In the genomic region with DNA sequence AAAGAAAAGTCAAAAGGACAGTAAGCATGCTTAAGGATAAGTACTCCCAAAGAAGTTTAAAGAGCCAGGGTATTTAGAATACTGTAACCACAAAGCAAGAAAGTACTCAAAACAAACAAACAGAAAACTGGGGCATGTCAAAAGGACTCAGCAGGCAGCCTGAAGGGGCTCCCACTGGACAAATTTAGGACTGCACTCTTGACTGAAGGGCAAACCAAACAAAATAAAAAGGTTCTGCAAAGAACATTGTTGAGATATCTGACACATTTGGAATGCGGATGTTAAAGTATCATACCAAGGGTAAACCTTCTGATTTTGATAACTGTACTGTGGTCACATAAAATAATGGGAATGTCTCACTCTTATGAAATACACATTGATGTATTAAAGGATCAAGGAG, we compare ENCODE assay signal across 24 cellular contexts.
DNase-seq lines count a peak whose midpoint lies in the region; ATAC-seq, FAIRE-seq and TF ChIP-seq lines count a peak whose summit lies in the region.
"Had no signal": no experiment of that assay in that cellular context is flagged by ENCODE, and none has a peak within 500 bp of the region (broad histone marks: within the 10 kb centered on the region; RNA-seq: fewer than 3 reads in every experiment).

No MANE protein-coding gene starts in this region.

- H3K36me3 ChIP-seq in endodermal cell (ENCODE audit: control insufficient read depth, insufficient read depth, low read length) = no peaks in the 10 kb centered on the region

- H3K27ac ChIP-seq in endodermal cell (ENCODE audit: low read depth, low read length) = no peak overlapping the region
- H3K27ac ChIP-seq: A549, KMS-11 had no signal

- peaks cover 3% of the 10 kb centered on the region for H3K4me1 ChIP-seq in endodermal cell (ENCODE audit: control insufficient read depth, insufficient read depth, low read length)
- H3K4me1 ChIP-seq: A549 had no signal

- H3K27me3 ChIP-seq in endodermal cell (ENCODE audit: control insufficient read depth, insufficient read depth, low read length, poor library complexity, severe bottlenecking) = no peaks in the 10 kb centered on the region

- H3K36me3 Mint-ChIP-seq in endodermal cell (ENCODE audit: low read depth) = no peaks in the 10 kb centered on the region
- H3K36me3 Mint-ChIP-seq in osteocyte (ENCODE audit: unreplicated experiment) = no peaks in the 10 kb centered on the region
- no peaks in the 10 kb centered on the region for H3K36me3 Mint-ChIP-seq in activated T-helper 17 cell treated with anti-CD3 and anti-CD28 coated beads, Interleukin-2, amount 50 U/mL, for 72 hours (ENCODE audit: low read depth)
- H3K36me3 Mint-ChIP-seq: CD14-positive monocyte had no signal

- H3K4me1 Mint-ChIP-seq in endodermal cell (peaks cover 12% of the 10 kb centered on the region), osteocyte (ENCODE audit: unreplicated experiment) (peaks cover 18% of the 10 kb centered on the region)
- H3K4me1 Mint-ChIP-seq in activated T-helper 17 cell treated with anti-CD3 and anti-CD28 coated beads, Interleukin-2, amount 50 U/mL, for 72 hours = no peaks in the 10 kb centered on the region
- H3K4me1 Mint-ChIP-seq: B cell, CD14-positive monocyte had no signal

- WGBS in endodermal cell (ENCODE audit: insufficient coverage in 1 of 2, insufficient read length in 1 of 2), 2 experiments = 100% methylated on average over 1 of the region's 1 CpG; no CpG with 5 or more reads in 1 of the 2 experiments

- H3K9ac ChIP-seq in endodermal cell (ENCODE audit: extremely low read depth, low read length, poor library complexity, severe bottlenecking) = no peak overlapping the region
- H3K9ac ChIP-seq: KMS-11 had no signal

- no peak for ATAC-seq in activated T-helper 17 cell treated with anti-CD3 and anti-CD28 coated beads, Interleukin-2, amount 50 U/mL, for 72 hours (replicated peaks)
- ATAC-seq: A549, Right ventricle myocardium inferior had no signal

- TF ChIP-seq CTCF in endodermal cell (conservative IDR thresholded peaks at IDR 0.05) = peak; percentile 20
- peak; percentile 28 for TF ChIP-seq CTCF in osteocyte (IDR thresholded peaks at IDR 0.05)

- TF ChIP-seq POLR2A in GM12892 (IDR thresholded peaks at IDR 0.05; ENCODE audit: low read depth, low read length) = no peak

- H3K9me3 Mint-ChIP-seq in endodermal cell = no peaks in the 10 kb centered on the region
- no peaks in the 10 kb centered on the region for H3K9me3 Mint-ChIP-seq in osteocyte (ENCODE audit: unreplicated experiment)
- H3K9me3 Mint-ChIP-seq in activated T-helper 17 cell treated with anti-CD3 and anti-CD28 coated beads, Interleukin-2, amount 50 U/mL, for 72 hours = no peaks in the 10 kb centered on the region
- H3K9me3 Mint-ChIP-seq: H9 had no signal

- H3K9me3 ChIP-seq in endodermal cell (ENCODE audit: control insufficient read depth, low read length) = no peaks in the 10 kb centered on the region
- H3K9me3 ChIP-seq: A549 had no signal

- no peaks in the 10 kb centered on the region for H3K27me3 Mint-ChIP-seq in endodermal cell (ENCODE audit: insufficient read depth)
- H3K27me3 Mint-ChIP-seq in osteocyte (ENCODE audit: unreplicated experiment) = no peaks in the 10 kb centered on the region
- H3K27me3 Mint-ChIP-seq in activated T-helper 17 cell treated with anti-CD3 and anti-CD28 coated beads, Interleukin-2, amount 50 U/mL, for 72 hours = peaks cover 4% of the 10 kb centered on the region
- H3K27me3 Mint-ChIP-seq: B cell had no signal

- H3K27ac Mint-ChIP-seq in endodermal cell (no peak overlapping the region), osteocyte (ENCODE audit: unreplicated experiment) (no peak overlapping the region)
- H3K27ac Mint-ChIP-seq in activated T-helper 17 cell treated with anti-CD3 and anti-CD28 coated beads, Interleukin-2, amount 50 U/mL, for 72 hours = no peak overlapping the region
- H3K27ac Mint-ChIP-seq: B cell, CD14-positive monocyte, H9, HFFc6 had no signal

- no peak overlapping the region for H3K4me3 ChIP-seq in endodermal cell (ENCODE audit: low read length)
- H3K4me3 ChIP-seq: A549 had no signal

- no peak for FAIRE-seq in GM12892 (lab: Jason Lieb, UNC)
- FAIRE-seq: A549, D721Med had no signal

- DNase-seq in NCI-H226 = peak; percentile 23
- DNase-seq in astrocyte of the hippocampus (ENCODE audit: low read depth, low spot score) = peak; percentile 11
- DNase-seq in endodermal cell = no peak
- no peak for DNase-seq in osteocyte (ENCODE audit: extremely low spot score, unreplicated experiment)
- DNase-seq in D341Med (ENCODE audit: low spot score) = no peak
- DNase-seq in HK-2 (ENCODE audit: unreplicated experiment) = no peak
- no peak for DNase-seq in GM12892 (ENCODE audit: insufficient read length)
- DNase-seq: GDM1, H9, HFFc6, IMR-90, NCI-H1105, NCI-H146, NCI-H2029, NCI-H2171, NCI-H446, NCI-H526 had no signal

- H3K4me3 Mint-ChIP-seq in endodermal cell (no peak overlapping the region), osteocyte (ENCODE audit: unreplicated experiment) (no peak overlapping the region)
- H3K4me3 Mint-ChIP-seq in activated T-helper 17 cell treated with anti-CD3 and anti-CD28 coated beads, Interleukin-2, amount 50 U/mL, for 72 hours = no peak overlapping the region
- H3K4me3 Mint-ChIP-seq: B cell, CD14-positive monocyte, H9, HFFc6 had no signal

Comparison
In these comparisons a context has a peak if more than half of its experiments do, and no peak if none do; other contexts are left out.
1. DNase-seq: peak in NCI-H226 (single experiment) and astrocyte of the hippocampus (single experiment); none in endodermal cell (single experiment), osteocyte (single experiment), D341Med (single experiment), HK-2 (single experiment) and GM12892 (single experiment).